10 cellular contexts compared by ENCODE assay signal in the genomic region with DNA sequence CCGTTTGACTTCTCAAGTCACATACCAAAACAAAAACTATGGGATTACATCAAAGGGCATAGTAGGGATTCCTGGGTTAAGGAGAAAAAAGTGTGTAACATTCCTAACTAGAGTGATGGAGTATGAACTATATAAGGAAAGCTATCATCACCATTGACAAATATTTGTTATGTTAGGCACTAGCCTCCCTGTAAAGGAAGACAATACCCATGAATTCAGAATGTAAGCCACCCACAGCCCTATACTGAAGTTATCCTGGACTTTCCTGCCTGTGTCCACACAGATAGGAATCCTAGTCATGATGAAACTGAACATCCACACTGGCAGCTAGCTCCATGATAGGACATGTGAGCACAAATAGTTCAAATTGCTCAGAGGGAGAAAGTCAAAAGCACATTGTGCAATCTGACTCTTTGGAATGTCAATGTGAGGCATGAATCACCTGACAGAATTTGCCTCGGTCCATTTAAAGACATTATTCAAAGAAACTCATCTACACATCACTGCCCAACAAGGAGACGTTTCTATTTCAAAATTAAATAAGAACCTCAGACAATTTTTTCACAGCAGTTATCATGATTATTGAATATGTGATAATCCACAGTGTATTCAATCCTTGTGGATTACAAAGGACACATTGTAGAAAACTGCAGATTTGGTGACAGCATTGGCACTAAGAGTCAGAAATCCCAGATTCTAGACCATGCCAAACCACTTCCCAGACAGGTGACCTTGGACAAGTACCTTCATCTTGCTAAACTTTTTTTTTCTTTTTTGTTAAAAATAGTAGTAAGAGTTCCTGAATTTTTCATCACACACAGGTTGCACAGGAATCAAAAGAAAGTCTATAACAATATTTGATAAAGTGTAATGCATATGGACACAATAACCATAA.
DNase-seq lines count a peak whose midpoint lies in the region; ATAC-seq and TF ChIP-seq lines count a peak whose summit lies in the region.
"Had no signal": no experiment of that assay in that cellular context is flagged by ENCODE, and none has a peak within 500 bp of the region (broad histone marks: within the 10 kb centered on the region; RNA-seq: fewer than 3 reads in every experiment).

No MANE protein-coding gene starts in this region.

- H3K4me1 Mint-ChIP-seq in osteocyte (ENCODE audit: unreplicated experiment) = peaks cover 40% of the 10 kb centered on the region

- DNase-seq in EL (peak; percentile 97), foreskin fibroblast (peak; percentile 97 to 98), osteocyte (ENCODE audit: extremely low spot score, unreplicated experiment) (no peak), COR-L47 (lab: John Stamatoyannopoulos, UW) (no peak), NCI-H2227 (lab: John Stamatoyannopoulos, UW; ENCODE audit: unreplicated experiment) (no peak)
- DNase-seq in activated CD8-positive, alpha-beta memory T cell treated with anti-CD3 and anti-CD28 coated beads for 24 hours = no peak
- DNase-seq: activated CD4-positive, alpha-beta T cell treated with anti-CD3 and anti-CD28 coated beads for 4 hours; NCI-H146 had no signal

- no peak overlapping the region for H3K4me3 ChIP-seq in foreskin fibroblast (ENCODE audit: low read depth in 1 of 2, low read length in 2 of 2)

- no peak for TF ChIP-seq CTCF in foreskin fibroblast (IDR thresholded peaks at IDR 0.05; ENCODE audit: low read depth, low read length)
- no peak for TF ChIP-seq CTCF in osteocyte (IDR thresholded peaks at IDR 0.05)

- H3K9me3 Mint-ChIP-seq in osteocyte (ENCODE audit: unreplicated experiment) = peaks cover 12% of the 10 kb centered on the region

- peak overlapping the region; percentile 88 for H3K27ac Mint-ChIP-seq in osteocyte (ENCODE audit: unreplicated experiment)

- ATAC-seq in SK-N-SH treated with all-trans-retinoic acid at 6 μM for 48 hours = peak; percentile 99
- no peak for ATAC-seq in GM18909 (IDR thresholded peaks at IDR 0.05; ENCODE audit: poor library complexity, unreplicated experiment)

- no peaks in the 10 kb centered on the region for H3K27me3 Mint-ChIP-seq in osteocyte (ENCODE audit: unreplicated experiment)

- H3K4me3 Mint-ChIP-seq in osteocyte (ENCODE audit: unreplicated experiment) = no peak overlapping the region

- peaks cover 4% of the 10 kb centered on the region for H3K36me3 Mint-ChIP-seq in osteocyte (ENCODE audit: unreplicated experiment)

TF ChIP-seq in SK-N-SH treated with all-trans-retinoic acid at 6 μM for 48 hours, 23 proteins besides CTCF, POLR2A, EP300 and RAD21:
- TF ChIP-seq RARB (CRISPR knock-in tag; IDR thresholded peaks at IDR 0.05) (no peak), ZFP3 (CRISPR knock-in tag; IDR thresholded peaks at IDR 0.05) (no peak), ISL1 (CRISPR knock-in tag; IDR thresholded peaks at IDR 0.05) (peak; percentile 77)

Comparison
In these comparisons a context has a peak if more than half of its experiments do, and no peak if none do; other contexts are left out.
1. DNase-seq: peak in EL (single experiment) and foreskin fibroblast (2 of 2); none in osteocyte (single experiment), COR-L47 (single experiment), NCI-H2227 (single experiment) and activated CD8-positive, alpha-beta memory T cell treated with anti-CD3 and anti-CD28 coated beads for 24 hours (single experiment).